ENCODE assay signal across 8 cellular contexts in genomic region chr9:35726876-35727438, GRCh38. TPM values are rescaled to one million over a fixed set of nuclear protein-coding genes. Genes with fewer than 3 reads are reported as not detected.
A peak's percentile ranks its signal among the peaks of the same experiment; 100 is the strongest.
DNase-seq lines count a peak whose midpoint lies in the region; ATAC-seq and TF ChIP-seq lines count a peak whose summit lies in the region.

No MANE protein-coding gene starts in this region.

- H3K4me1 Mint-ChIP-seq in T-helper 2 cell treated with Interferon-gamma antibody and Interleukin-4, amounts not matched to agents 5 μg/mL and 100 μg/mL, for 36 hours (ENCODE audit: low read depth), result peaks cover 14% of the 10 kb centered on the region
- H3K4me1 Mint-ChIP-seq in neural crest cell, result no peaks in the 10 kb centered on the region

- H3K4me3 ChIP-seq in epithelial cell of esophagus (ENCODE audit: low read length), result no peak overlapping the region

- TF ChIP-seq CTCF in epithelial cell of esophagus (IDR thresholded peaks at IDR 0.05; ENCODE audit: insufficient read depth, low read depth, low read length, missing control alignments), result no peak
- TF ChIP-seq CTCF in neural crest cell (conservative IDR thresholded peaks at IDR 0.05), result no peak

- H3K9me3 Mint-ChIP-seq in T-helper 2 cell treated with Interferon-gamma antibody and Interleukin-4, amounts not matched to agents 5 μg/mL and 100 μg/mL, for 36 hours, result no peaks in the 10 kb centered on the region
- no peaks in the 10 kb centered on the region for H3K9me3 Mint-ChIP-seq in neural crest cell

- peaks cover 43% of the 10 kb centered on the region for H3K36me3 Mint-ChIP-seq in T-helper 2 cell treated with Interferon-gamma antibody and Interleukin-4, amounts not matched to agents 5 μg/mL and 100 μg/mL, for 36 hours (ENCODE audit: low read depth)
- peaks cover 14% of the 10 kb centered on the region for H3K36me3 Mint-ChIP-seq in neural crest cell (ENCODE audit: low read depth)

- peak overlapping the region; percentile 88 for H3K27ac Mint-ChIP-seq in T-helper 2 cell treated with Interferon-gamma antibody and Interleukin-4, amounts not matched to agents 5 μg/mL and 100 μg/mL, for 36 hours
- peak overlapping the region; percentile 53 for H3K27ac Mint-ChIP-seq in neural crest cell (ENCODE audit: unreplicated experiment)

- peak; percentile 49 for DNase-seq in AG20443 (ENCODE audit: low spot score)
- DNase-seq in T-helper 2 cell treated with Interferon-gamma antibody and Interleukin-4, amounts not matched to agents 5 μg/mL and 100 μg/mL, for 36 hours (ENCODE audit: low spot score), result peak; percentile 13
- DNase-seq in epithelial cell of esophagus (ENCODE audit: low read depth), result peak; percentile 35
- DNase-seq in neural crest cell (ENCODE audit: low read depth, low spot score), result no peak
- no peak for DNase-seq in NCI-H446 (lab: John Stamatoyannopoulos, UW)
- DNase-seq in NCI-H82 treated with DMSO at 0.1 percent for 48 hours (lab: John Stamatoyannopoulos, UW; ENCODE audit: unreplicated experiment), result no peak

- no peaks in the 10 kb centered on the region for H3K27me3 Mint-ChIP-seq in T-helper 2 cell treated with Interferon-gamma antibody and Interleukin-4, amounts not matched to agents 5 μg/mL and 100 μg/mL, for 36 hours (ENCODE audit: low read depth)
- no peaks in the 10 kb centered on the region for H3K27me3 Mint-ChIP-seq in neural crest cell (ENCODE audit: low read depth)

- H3K4me3 Mint-ChIP-seq in T-helper 2 cell treated with Interferon-gamma antibody and Interleukin-4, amounts not matched to agents 5 μg/mL and 100 μg/mL, for 36 hours, result no peak overlapping the region
- H3K4me3 Mint-ChIP-seq in neural crest cell, result no peak overlapping the region

- ATAC-seq in GM18909 (IDR thresholded peaks at IDR 0.05; ENCODE audit: poor library complexity, unreplicated experiment) (peak; percentile 39), GM19395 (IDR thresholded peaks at IDR 0.05; ENCODE audit: unreplicated experiment) (no peak)

RNA-seq across cellular contexts. Expression of gene TLN1, which starts 5.0 kb away (rescaled TPM):
- total RNA-seq in neural crest cell, result 123 and 141 TPM in 2 replicates

RNA-seq across cellular contexts. Expression of gene CREB3, which starts 5.5 kb away (rescaled TPM):
- total RNA-seq in neural crest cell, result 35.3 and 35.9 TPM in 2 replicates

RNA-seq across cellular contexts. Expression of gene GBA2, which starts 22.1 kb away (rescaled TPM):
- 84.9 and 95.9 TPM in 2 replicates for total RNA-seq in neural crest cell

RNA-seq across cellular contexts. Expression of gene RGP1, which starts 22.1 kb away (rescaled TPM):
- 34.7 and 34.9 TPM in 2 replicates for total RNA-seq in neural crest cell

RNA-seq across cellular contexts. Expression of gene MSMP, which starts 27.1 kb away (rescaled TPM):
- total RNA-seq in neural crest cell, result not detected in 2 replicates

Comparison
In these comparisons a context has a peak if more than half of its experiments do, and no peak if none do; other contexts are left out.
1. DNase-seq: peak in AG20443 (single experiment), T-helper 2 cell treated with Interferon-gamma antibody and Interleukin-4, amounts not matched to agents 5 μg/mL and 100 μg/mL, for 36 hours (single experiment) and epithelial cell of esophagus (single experiment); none in neural crest cell (single experiment), NCI-H446 (0 of 2) and NCI-H82 treated with DMSO at 0.1 percent for 48 hours (single experiment).